Comparison of ENCODE assay signal across 1 cellular context in the genomic region with DNA sequence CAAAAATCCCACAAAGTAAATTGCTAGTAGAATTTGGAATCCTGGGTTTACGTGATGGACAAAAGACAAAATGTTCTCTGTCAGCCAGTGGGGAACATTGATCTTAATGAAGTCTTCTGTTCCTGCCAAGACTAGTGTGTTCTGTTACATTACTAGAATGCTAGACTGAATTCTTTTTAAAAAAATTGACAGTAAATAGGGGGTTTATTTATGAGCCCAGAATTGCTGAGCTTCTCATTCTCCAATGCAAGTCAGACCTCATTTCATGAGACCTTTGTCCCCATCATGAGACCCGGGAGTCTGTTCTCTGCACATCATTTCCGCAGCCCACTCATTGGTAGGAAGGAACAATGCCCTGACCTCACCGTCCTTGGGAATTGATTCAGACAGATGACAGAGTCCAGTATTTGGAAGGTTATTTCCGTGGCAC.
TF ChIP-seq lines count a peak whose summit lies in the region.

No MANE protein-coding gene starts in this region.

TF ChIP-seq in SK-N-SH treated with all-trans-retinoic acid at 6 μM for 48 hours, 23 proteins besides CTCF, POLR2A, EP300 and RAD21 (continued from another document):
- TF ChIP-seq, protein P1, sequence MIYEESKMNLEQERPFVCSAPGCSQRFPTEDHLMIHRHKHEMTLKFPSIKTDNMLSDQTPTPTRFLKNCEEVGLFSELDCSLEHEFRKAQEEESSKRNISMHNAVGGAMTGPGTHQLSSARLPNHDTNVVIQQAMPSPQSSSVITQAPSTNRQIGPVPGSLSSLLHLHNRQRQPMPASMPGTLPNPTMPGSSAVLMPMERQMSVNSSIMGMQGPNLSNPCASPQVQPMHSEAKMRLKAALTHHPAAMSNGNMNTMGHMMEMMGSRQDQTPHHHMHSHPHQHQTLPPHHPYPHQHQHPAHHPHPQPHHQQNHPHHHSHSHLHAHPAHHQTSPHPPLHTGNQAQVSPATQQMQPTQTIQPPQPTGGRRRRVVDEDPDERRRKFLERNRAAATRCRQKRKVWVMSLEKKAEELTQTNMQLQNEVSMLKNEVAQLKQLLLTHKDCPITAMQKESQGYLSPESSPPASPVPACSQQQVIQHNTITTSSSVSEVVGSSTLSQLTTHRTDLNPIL (CRISPR knock-in tag; IDR thresholded peaks at IDR 0.05; ENCODE audit: low read depth), result peak; percentile 12; the same call in 1 of the 2 replicates
- no peak for TF ChIP-seq ARNTL (CRISPR knock-in tag; IDR thresholded peaks at IDR 0.05; ENCODE audit: borderline replicate concordance, low read depth)
- no peak for TF ChIP-seq GLIS3 (CRISPR knock-in tag; IDR thresholded peaks at IDR 0.05)
- TF ChIP-seq ZNF8 (CRISPR knock-in tag; IDR thresholded peaks at IDR 0.05), result no peak
- no peak for TF ChIP-seq ZNF565 (CRISPR knock-in tag; conservative IDR thresholded peaks at IDR 0.05; ENCODE audit: low read depth)
- TF ChIP-seq ESRRG (CRISPR knock-in tag; IDR thresholded peaks at IDR 0.05), result no peak
- no peak for TF ChIP-seq CSDC2 (CRISPR knock-in tag; IDR thresholded peaks at IDR 0.05)
- 0 out of 2 replicates have a peak, but pooled peaks have one; percentile 4 for TF ChIP-seq ZC3H10 (CRISPR knock-in tag; IDR thresholded peaks at IDR 0.05)
- 0 out of 2 replicates have a peak, but pooled peaks have one; percentile 47 for TF ChIP-seq RARB (CRISPR knock-in tag; IDR thresholded peaks at IDR 0.05)
- TF ChIP-seq TCF4 (CRISPR knock-in tag; IDR thresholded peaks at IDR 0.05; ENCODE audit: borderline replicate concordance), result no peak
- TF ChIP-seq ISL1 (CRISPR knock-in tag; IDR thresholded peaks at IDR 0.05), result peak; percentile 65
- TF ChIP-seq, protein P2, sequence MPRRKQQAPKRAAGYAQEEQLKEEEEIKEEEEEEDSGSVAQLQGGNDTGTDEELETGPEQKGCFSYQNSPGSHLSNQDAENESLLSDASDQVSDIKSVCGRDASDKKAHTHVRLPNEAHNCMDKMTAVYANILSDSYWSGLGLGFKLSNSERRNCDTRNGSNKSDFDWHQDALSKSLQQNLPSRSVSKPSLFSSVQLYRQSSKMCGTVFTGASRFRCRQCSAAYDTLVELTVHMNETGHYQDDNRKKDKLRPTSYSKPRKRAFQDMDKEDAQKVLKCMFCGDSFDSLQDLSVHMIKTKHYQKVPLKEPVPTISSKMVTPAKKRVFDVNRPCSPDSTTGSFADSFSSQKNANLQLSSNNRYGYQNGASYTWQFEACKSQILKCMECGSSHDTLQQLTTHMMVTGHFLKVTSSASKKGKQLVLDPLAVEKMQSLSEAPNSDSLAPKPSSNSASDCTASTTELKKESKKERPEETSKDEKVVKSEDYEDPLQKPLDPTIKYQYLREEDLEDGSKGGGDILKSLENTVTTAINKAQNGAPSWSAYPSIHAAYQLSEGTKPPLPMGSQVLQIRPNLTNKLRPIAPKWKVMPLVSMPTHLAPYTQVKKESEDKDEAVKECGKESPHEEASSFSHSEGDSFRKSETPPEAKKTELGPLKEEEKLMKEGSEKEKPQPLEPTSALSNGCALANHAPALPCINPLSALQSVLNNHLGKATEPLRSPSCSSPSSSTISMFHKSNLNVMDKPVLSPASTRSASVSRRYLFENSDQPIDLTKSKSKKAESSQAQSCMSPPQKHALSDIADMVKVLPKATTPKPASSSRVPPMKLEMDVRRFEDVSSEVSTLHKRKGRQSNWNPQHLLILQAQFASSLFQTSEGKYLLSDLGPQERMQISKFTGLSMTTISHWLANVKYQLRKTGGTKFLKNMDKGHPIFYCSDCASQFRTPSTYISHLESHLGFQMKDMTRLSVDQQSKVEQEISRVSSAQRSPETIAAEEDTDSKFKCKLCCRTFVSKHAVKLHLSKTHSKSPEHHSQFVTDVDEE (CRISPR knock-in tag; IDR thresholded peaks at IDR 0.05), result no peak
- TF ChIP-seq OSR1 (CRISPR knock-in tag; IDR thresholded peaks at IDR 0.05), result no peak
TF ChIP-seq in SK-N-SH treated with all-trans-retinoic acid at 6 μM for 48 hours: peak in this region for 7.
